In the genomic region with DNA sequence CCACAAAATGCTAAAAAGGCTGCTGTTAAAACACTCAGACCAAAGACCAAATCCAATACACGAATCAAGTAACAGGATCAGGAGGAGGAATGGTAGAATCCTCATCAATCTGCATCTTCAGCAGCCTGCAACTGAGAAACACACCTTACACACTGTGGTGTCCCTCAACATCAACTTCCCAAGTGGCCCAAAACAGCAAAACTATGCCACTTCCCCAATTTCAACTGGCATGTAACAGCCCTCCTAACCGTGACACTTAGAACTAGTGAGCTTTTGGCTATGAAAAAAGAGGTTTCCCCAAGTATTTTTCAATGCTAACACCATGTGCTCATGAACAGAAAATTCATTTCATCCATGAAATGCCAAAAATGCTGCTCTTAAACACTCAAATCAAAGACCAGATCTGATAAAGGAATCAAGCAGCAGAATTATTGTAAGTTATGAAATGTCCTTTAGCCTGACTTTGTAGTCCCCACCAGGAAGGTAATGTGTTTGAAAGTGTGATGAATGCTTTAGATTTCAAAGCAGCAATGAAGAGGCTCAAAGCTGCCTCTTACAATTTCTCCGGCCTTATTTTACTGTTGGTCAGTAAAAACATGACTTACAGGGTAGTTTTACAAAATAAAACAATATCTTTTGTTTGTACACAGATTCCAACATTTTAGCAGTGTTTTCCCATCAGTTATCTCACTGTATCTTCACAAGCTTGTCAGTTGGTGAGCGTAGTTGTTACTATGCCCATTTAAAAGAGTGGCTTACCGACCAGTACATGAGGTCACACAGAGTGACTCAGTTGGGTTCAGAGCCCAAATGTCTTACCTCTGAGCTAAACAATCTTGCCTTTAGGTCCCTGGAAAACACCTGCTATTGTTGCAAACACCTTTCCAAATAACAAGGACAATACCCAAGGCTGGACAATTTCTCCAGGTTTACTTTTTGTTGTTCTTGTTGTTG, we compare ENCODE assay signal across 14 cellular contexts.
DNase-seq lines count a peak whose midpoint lies in the region; ATAC-seq and TF ChIP-seq lines count a peak whose summit lies in the region.
"Had no signal": no experiment of that assay in that cellular context is flagged by ENCODE, and none has a peak within 500 bp of the region (broad histone marks: within the 10 kb centered on the region; RNA-seq: fewer than 3 reads in every experiment).

No MANE protein-coding gene starts in this region.

- TF ChIP-seq POLR2A in adrenal gland (IDR thresholded peaks at IDR 0.05) = no peak

- no peak for DNase-seq in CD4-positive, CD25-positive, alpha-beta regulatory T cell
- peak in 1 of 2 experiments; percentile 51 for DNase-seq in HL-60 (ENCODE audit: low read depth in 1 of 2, low spot score in 1 of 2)
- peak; percentile 28 for DNase-seq in fibroblast of mammary gland (ENCODE audit: low read depth)
- DNase-seq in activated CD4-positive, CD25-positive, alpha-beta regulatory T cell (lab: John Stamatoyannopoulos, UW) = no peak
- DNase-seq in adrenal gland = no peak
- no peak for DNase-seq in DMS 273 treated with DMSO at 0.1 percent for 48 hours (lab: John Stamatoyannopoulos, UW)
- DNase-seq: activated CD4-positive, alpha-beta T cell treated with anti-CD3 and anti-CD28 coated beads for 36 hours; activated T-cell treated with anti-CD3 and anti-CD28 coated beads, Interleukin-2, amount 50 U/mL, for 4 hours; immature natural killer cell; NCI-H1048; small intestine; stimulated activated naive CD4-positive, alpha-beta T cell treated with Interleukin-2 at 50 U/mL for 16 hours had no signal

- peaks cover 0 to 4% of the 10 kb centered on the region in 2 experiments for H3K9me3 ChIP-seq in CD4-positive, CD25-positive, alpha-beta regulatory T cell (ENCODE audit: control insufficient read depth in 2 of 2, low read length in 2 of 2)
- H3K9me3 ChIP-seq in adrenal gland (replicated peaks in 1 of 3) = no peaks in the 10 kb centered on the region

- WGBS in adrenal gland, 4 donors = 82 to 95% (median 88%) methylated on average over 5 of the region's 5 CpGs

- H3K27ac ChIP-seq in CD4-positive, CD25-positive, alpha-beta regulatory T cell (ENCODE audit: insufficient read depth, low read length, poor library complexity, severe bottlenecking) = peak overlapping the region; percentile 15
- H3K27ac ChIP-seq in HL-60 (replicated peaks) = peak overlapping the region; percentile 24; the same call in 1 of the 2 replicates
- H3K27ac ChIP-seq in adrenal gland = no peak overlapping the region

- TF ChIP-seq CTCF in HL-60 (IDR thresholded peaks at IDR 0.05; ENCODE audit: insufficient read depth, low read length) (no peak), fibroblast of mammary gland (conservative IDR thresholded peaks at IDR 0.05; ENCODE audit: control insufficient read depth, insufficient read depth, low read depth, low read length) (no peak), adrenal gland (IDR thresholded peaks at IDR 0.05) (no peak)

- peak overlapping the region; percentile 55 to 70 (median 57) for H3K27ac Mint-ChIP-seq in CD4-positive, CD25-positive, alpha-beta regulatory T cell
- H3K27ac Mint-ChIP-seq: activated CD4-positive, alpha-beta T cell treated with anti-CD3 and anti-CD28 coated beads for 36 hours; immature natural killer cell had no signal

- no peaks in the 10 kb centered on the region for H3K27me3 Mint-ChIP-seq in CD4-positive, CD25-positive, alpha-beta regulatory T cell
- H3K27me3 Mint-ChIP-seq: activated CD4-positive, alpha-beta T cell treated with anti-CD3 and anti-CD28 coated beads for 36 hours had no signal

- H3K36me3 Mint-ChIP-seq in CD4-positive, CD25-positive, alpha-beta regulatory T cell = peaks cover 39% of the 10 kb centered on the region

- H3K4me1 ChIP-seq in CD4-positive, CD25-positive, alpha-beta regulatory T cell (ENCODE audit: control insufficient read depth, insufficient read depth, low read length, poor library complexity, severe bottlenecking) = peaks cover 40% of the 10 kb centered on the region
- peaks cover 6 to 14% of the 10 kb centered on the region in 2 donors for H3K4me1 ChIP-seq in adrenal gland (replicated peaks in 1 of 2)

- H3K36me3 ChIP-seq in CD4-positive, CD25-positive, alpha-beta regulatory T cell (ENCODE audit: control insufficient read depth, insufficient read depth, low read length) = peaks cover 24% of the 10 kb centered on the region
- H3K36me3 ChIP-seq in adrenal gland (replicated peaks in 1 of 2) = no peaks in the 10 kb centered on the region

- no peaks in the 10 kb centered on the region for H3K27me3 ChIP-seq in CD4-positive, CD25-positive, alpha-beta regulatory T cell (ENCODE audit: control insufficient read depth, insufficient read depth, low read length)
- H3K27me3 ChIP-seq in HL-60 (ENCODE audit: insufficient read depth, poor library complexity, severe bottlenecking) (no peaks in the 10 kb centered on the region), adrenal gland (no peaks in the 10 kb centered on the region)

- H3K4me3 Mint-ChIP-seq in CD4-positive, CD25-positive, alpha-beta regulatory T cell = peak overlapping the region in 3 of 4 donors; percentile 10 to 40 (median 24)
- H3K4me3 Mint-ChIP-seq: activated CD4-positive, alpha-beta T cell treated with anti-CD3 and anti-CD28 coated beads for 36 hours; activated T-cell treated with anti-CD3 and anti-CD28 coated beads, Interleukin-2, amount 50 U/mL, for 4 hours; immature natural killer cell had no signal

- peaks cover 0 to 3% (median 0%) of the 10 kb centered on the region in 7 donors for H3K9me3 Mint-ChIP-seq in CD4-positive, CD25-positive, alpha-beta regulatory T cell
- H3K9me3 Mint-ChIP-seq: immature natural killer cell had no signal

- peaks cover 36 to 77% (median 67%) of the 10 kb centered on the region in 4 donors for H3K4me1 Mint-ChIP-seq in CD4-positive, CD25-positive, alpha-beta regulatory T cell

- intact Hi-C loops in adrenal gland (cut with DNase I) = no loop called here

- ATAC-seq in CD4-positive, CD25-positive, alpha-beta regulatory T cell (ENCODE audit: low read depth in 2 of 2) = no peak
- ATAC-seq in SK-N-SH treated with all-trans-retinoic acid at 6 μM for 48 hours (peak; percentile 20; the same call in 1 of the 3 replicates), HG03439 (IDR thresholded peaks at IDR 0.05; ENCODE audit: unreplicated experiment) (no peak)
- ATAC-seq: activated CD4-positive, alpha-beta T cell treated with anti-CD3 and anti-CD28 coated beads for 36 hours; activated T-cell treated with anti-CD3 and anti-CD28 coated beads, Interleukin-2, amount 50 U/mL, for 4 hours had no signal

- H3K4me3 ChIP-seq in CD4-positive, CD25-positive, alpha-beta regulatory T cell (ENCODE audit: low read depth, low read length) = no peak overlapping the region
- H3K4me3 ChIP-seq in HL-60 (replicated peaks; ENCODE audit: insufficient read depth, low read length) = no peak overlapping the region
- H3K4me3 ChIP-seq in fibroblast of mammary gland (ENCODE audit: control insufficient read depth, low read depth, low read length) = no peak overlapping the region
- H3K4me3 ChIP-seq in adrenal gland = no peak overlapping the region

TF ChIP-seq in SK-N-SH treated with all-trans-retinoic acid at 6 μM for 48 hours, 23 proteins besides CTCF, POLR2A, EP300 and RAD21:
- TF ChIP-seq ZFP3 (CRISPR knock-in tag; IDR thresholded peaks at IDR 0.05) = no peak
- no peak for TF ChIP-seq BACH2 (CRISPR knock-in tag; IDR thresholded peaks at IDR 0.05; ENCODE audit: borderline replicate concordance)

Comparison
In these comparisons a context has a peak if more than half of its experiments do, and no peak if none do; other contexts are left out.
1. H3K27ac ChIP-seq: peak in CD4-positive, CD25-positive, alpha-beta regulatory T cell (single experiment) and HL-60 (single experiment); none in adrenal gland (0 of 5).